Comparison of ENCODE assay signal across 1 cellular context in the genomic region with DNA sequence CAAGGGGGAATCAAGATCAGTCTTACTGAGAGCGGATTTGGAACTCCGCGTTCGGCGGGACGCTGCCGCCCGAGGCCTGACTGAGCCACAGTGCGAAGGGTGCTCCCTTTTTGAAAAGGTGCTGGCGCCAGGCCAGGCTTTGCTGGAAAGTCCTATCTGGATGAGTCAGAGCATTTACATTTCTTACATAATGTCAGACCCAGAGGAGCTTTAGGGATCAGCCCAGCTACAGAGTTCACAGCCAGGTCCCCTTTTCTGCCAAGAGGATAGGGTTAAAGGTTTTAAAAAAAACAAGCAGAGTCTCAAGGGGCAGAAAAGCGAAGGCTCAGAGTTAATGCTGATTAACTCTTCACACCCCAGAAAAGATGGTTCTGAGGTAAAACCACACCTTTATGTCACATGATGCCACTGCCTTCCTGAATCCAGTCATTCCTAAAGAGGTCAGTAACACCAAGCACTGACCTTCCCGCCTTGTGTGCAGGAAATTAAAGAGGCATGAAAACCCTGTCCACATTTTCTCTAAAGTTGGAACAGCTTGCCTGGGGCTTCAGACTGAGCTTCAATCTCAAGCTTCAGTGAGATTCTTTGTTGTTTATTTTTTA.
TF ChIP-seq lines count a peak whose summit lies in the region.

No MANE protein-coding gene starts in this region.

TF ChIP-seq in HepG2, 621 proteins besides CTCF, POLR2A, EP300 and RAD21 (continued from another document and continues in another):
- TF ChIP-seq, protein P1, sequence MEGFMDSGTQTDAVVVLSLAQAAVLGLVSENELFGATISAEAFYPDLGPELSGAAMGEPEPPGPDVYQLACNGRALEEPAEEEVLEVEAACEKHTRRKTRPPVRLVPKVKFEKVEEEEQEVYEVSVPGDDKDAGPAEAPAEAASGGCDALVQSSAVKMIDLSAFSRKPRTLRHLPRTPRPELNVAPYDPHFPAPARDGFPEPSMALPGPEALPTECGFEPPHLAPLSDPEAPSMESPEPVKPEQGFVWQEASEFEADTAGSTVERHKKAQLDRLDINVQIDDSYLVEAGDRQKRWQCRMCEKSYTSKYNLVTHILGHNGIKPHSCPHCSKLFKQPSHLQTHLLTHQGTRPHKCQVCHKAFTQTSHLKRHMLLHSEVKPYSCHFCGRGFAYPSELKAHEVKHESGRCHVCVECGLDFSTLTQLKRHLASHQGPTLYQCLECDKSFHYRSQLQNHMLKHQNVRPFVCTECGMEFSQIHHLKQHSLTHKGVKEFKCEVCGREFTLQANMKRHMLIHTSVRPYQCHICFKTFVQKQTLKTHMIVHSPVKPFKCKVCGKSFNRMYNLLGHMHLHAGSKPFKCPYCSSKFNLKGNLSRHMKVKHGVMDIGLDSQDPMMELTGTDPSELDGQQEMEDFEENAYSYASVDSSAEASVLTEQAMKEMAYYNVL (CRISPR knock-in tag; IDR thresholded peaks at IDR 0.05; ENCODE audit: borderline replicate concordance): no peak
- TF ChIP-seq GATAD1 (CRISPR knock-in tag; IDR thresholded peaks at IDR 0.05): 0 out of 2 replicates have a peak, but pooled peaks have one; percentile 34
- TF ChIP-seq GATA4 (IDR thresholded peaks at IDR 0.05; ENCODE audit: borderline replicate concordance, low read depth): no peak
- TF ChIP-seq, protein P2, sequence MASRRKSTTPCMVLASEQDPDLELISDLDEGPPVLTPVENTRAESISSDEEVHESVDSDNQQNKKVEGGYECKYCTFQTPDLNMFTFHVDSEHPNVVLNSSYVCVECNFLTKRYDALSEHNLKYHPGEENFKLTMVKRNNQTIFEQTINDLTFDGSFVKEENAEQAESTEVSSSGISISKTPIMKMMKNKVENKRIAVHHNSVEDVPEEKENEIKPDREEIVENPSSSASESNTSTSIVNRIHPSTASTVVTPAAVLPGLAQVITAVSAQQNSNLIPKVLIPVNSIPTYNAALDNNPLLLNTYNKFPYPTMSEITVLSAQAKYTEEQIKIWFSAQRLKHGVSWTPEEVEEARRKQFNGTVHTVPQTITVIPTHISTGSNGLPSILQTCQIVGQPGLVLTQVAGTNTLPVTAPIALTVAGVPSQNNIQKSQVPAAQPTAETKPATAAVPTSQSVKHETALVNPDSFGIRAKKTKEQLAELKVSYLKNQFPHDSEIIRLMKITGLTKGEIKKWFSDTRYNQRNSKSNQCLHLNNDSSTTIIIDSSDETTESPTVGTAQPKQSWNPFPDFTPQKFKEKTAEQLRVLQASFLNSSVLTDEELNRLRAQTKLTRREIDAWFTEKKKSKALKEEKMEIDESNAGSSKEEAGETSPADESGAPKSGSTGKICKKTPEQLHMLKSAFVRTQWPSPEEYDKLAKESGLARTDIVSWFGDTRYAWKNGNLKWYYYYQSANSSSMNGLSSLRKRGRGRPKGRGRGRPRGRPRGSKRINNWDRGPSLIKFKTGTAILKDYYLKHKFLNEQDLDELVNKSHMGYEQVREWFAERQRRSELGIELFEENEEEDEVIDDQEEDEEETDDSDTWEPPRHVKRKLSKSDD (CRISPR knock-in tag; IDR thresholded peaks at IDR 0.05; ENCODE audit: low read depth): no peak
- no peak for TF ChIP-seq KAT2B (IDR thresholded peaks at IDR 0.05; ENCODE audit: borderline replicate concordance, low read depth, low read length)
- no peak for TF ChIP-seq STAT5B (CRISPR knock-in tag; IDR thresholded peaks at IDR 0.05)
- TF ChIP-seq EED (CRISPR knock-in tag; IDR thresholded peaks at IDR 0.05): no peak
- TF ChIP-seq NCOA2 (CRISPR knock-in tag; IDR thresholded peaks at IDR 0.05): peak; percentile 36; the same call in 1 of the 2 replicates
- peak; percentile 64 for TF ChIP-seq TEAD3 (CRISPR knock-in tag; optimal IDR thresholded peaks at IDR 0.05; ENCODE audit: borderline replicate concordance)
- TF ChIP-seq, protein P3, sequence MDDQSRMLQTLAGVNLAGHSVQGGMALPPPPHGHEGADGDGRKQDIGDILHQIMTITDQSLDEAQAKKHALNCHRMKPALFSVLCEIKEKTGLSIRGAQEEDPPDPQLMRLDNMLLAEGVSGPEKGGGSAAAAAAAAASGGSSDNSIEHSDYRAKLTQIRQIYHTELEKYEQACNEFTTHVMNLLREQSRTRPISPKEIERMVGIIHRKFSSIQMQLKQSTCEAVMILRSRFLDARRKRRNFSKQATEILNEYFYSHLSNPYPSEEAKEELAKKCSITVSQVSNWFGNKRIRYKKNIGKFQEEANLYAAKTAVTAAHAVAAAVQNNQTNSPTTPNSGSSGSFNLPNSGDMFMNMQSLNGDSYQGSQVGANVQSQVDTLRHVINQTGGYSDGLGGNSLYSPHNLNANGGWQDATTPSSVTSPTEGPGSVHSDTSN (CRISPR knock-in tag; IDR thresholded peaks at IDR 0.05; ENCODE audit: borderline replicate concordance): no peak
- no peak for TF ChIP-seq ZFP36L2 (CRISPR knock-in tag; IDR thresholded peaks at IDR 0.05)
- no peak for TF ChIP-seq ZNF432 (CRISPR knock-in tag; IDR thresholded peaks at IDR 0.05; ENCODE audit: borderline replicate concordance)
- no peak for TF ChIP-seq SOX13 (IDR thresholded peaks at IDR 0.05)
- TF ChIP-seq SOX13 (CRISPR knock-in tag; conservative IDR thresholded peaks at IDR 0.05 in 1 of 2, IDR thresholded peaks at IDR 0.05 in 1 of 2): peak in 1 of 2 experiments; percentile 68; a peak in 1 of 4 replicates
- no peak for TF ChIP-seq ZBTB42 (CRISPR knock-in tag; IDR thresholded peaks at IDR 0.05)
- TF ChIP-seq THAP11 (CRISPR knock-in tag; IDR thresholded peaks at IDR 0.05): no peak
- TF ChIP-seq BCL6 (CRISPR knock-in tag; IDR thresholded peaks at IDR 0.05): peak; percentile 99
- no peak for TF ChIP-seq IRX3 (CRISPR knock-in tag; IDR thresholded peaks at IDR 0.05; ENCODE audit: borderline replicate concordance, low read depth)
- TF ChIP-seq ZNF709 (CRISPR knock-in tag; IDR thresholded peaks at IDR 0.05): no peak
- TF ChIP-seq ZMYM3 (CRISPR knock-in tag; IDR thresholded peaks at IDR 0.05): no peak
- no peak for TF ChIP-seq MXI1 (IDR thresholded peaks at IDR 0.05; ENCODE audit: borderline replicate concordance, low read depth, low read length)
- TF ChIP-seq, protein P4, sequence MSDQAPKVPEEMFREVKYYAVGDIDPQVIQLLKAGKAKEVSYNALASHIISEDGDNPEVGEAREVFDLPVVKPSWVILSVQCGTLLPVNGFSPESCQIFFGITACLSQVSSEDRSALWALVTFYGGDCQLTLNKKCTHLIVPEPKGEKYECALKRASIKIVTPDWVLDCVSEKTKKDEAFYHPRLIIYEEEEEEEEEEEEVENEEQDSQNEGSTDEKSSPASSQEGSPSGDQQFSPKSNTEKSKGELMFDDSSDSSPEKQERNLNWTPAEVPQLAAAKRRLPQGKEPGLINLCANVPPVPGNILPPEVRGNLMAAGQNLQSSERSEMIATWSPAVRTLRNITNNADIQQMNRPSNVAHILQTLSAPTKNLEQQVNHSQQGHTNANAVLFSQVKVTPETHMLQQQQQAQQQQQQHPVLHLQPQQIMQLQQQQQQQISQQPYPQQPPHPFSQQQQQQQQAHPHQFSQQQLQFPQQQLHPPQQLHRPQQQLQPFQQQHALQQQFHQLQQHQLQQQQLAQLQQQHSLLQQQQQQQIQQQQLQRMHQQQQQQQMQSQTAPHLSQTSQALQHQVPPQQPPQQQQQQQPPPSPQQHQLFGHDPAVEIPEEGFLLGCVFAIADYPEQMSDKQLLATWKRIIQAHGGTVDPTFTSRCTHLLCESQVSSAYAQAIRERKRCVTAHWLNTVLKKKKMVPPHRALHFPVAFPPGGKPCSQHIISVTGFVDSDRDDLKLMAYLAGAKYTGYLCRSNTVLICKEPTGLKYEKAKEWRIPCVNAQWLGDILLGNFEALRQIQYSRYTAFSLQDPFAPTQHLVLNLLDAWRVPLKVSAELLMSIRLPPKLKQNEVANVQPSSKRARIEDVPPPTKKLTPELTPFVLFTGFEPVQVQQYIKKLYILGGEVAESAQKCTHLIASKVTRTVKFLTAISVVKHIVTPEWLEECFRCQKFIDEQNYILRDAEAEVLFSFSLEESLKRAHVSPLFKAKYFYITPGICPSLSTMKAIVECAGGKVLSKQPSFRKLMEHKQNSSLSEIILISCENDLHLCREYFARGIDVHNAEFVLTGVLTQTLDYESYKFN (CRISPR knock-in tag; conservative IDR thresholded peaks at IDR 0.05): peak; percentile 58
- TF ChIP-seq, protein P5, sequence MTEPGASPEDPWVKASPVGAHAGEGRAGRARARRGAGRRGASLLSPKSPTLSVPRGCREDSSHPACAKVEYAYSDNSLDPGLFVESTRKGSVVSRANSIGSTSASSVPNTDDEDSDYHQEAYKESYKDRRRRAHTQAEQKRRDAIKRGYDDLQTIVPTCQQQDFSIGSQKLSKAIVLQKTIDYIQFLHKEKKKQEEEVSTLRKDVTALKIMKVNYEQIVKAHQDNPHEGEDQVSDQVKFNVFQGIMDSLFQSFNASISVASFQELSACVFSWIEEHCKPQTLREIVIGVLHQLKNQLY (CRISPR knock-in tag; IDR thresholded peaks at IDR 0.05): no peak
- no peak for TF ChIP-seq ETV6 (CRISPR knock-in tag; conservative IDR thresholded peaks at IDR 0.05)
- TF ChIP-seq PRMT3 (CRISPR knock-in tag; IDR thresholded peaks at IDR 0.05; ENCODE audit: borderline replicate concordance, low read depth): no peak
- no peak for TF ChIP-seq ZNF775 (CRISPR knock-in tag; IDR thresholded peaks at IDR 0.05; ENCODE audit: borderline replicate concordance)
- no peak for TF ChIP-seq CHD4 (IDR thresholded peaks at IDR 0.05; ENCODE audit: borderline replicate concordance, low read length)
- TF ChIP-seq, protein P6, sequence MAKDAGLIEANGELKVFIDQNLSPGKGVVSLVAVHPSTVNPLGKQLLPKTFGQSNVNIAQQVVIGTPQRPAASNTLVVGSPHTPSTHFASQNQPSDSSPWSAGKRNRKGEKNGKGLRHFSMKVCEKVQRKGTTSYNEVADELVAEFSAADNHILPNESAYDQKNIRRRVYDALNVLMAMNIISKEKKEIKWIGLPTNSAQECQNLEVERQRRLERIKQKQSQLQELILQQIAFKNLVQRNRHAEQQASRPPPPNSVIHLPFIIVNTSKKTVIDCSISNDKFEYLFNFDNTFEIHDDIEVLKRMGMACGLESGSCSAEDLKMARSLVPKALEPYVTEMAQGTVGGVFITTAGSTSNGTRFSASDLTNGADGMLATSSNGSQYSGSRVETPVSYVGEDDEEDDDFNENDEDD (CRISPR knock-in tag; IDR thresholded peaks at IDR 0.05; ENCODE audit: borderline replicate concordance): peak; percentile 24; the same call in 1 of the 2 replicates
- TF ChIP-seq KDM6A (CRISPR knock-in tag; IDR thresholded peaks at IDR 0.05; ENCODE audit: low read depth): no peak
- TF ChIP-seq HNF4A (CRISPR knock-in tag; IDR thresholded peaks at IDR 0.05): no peak; the same call in 1 of the 2 replicates
- TF ChIP-seq ZNF484 (CRISPR knock-in tag; IDR thresholded peaks at IDR 0.05; ENCODE audit: borderline replicate concordance, low read depth): no peak
- TF ChIP-seq SIX4 (CRISPR knock-in tag; IDR thresholded peaks at IDR 0.05): no peak
- TF ChIP-seq NFE2 (CRISPR knock-in tag; IDR thresholded peaks at IDR 0.05): no peak
- no peak for TF ChIP-seq U2AF1 (optimal IDR thresholded peaks at IDR 0.05; ENCODE audit: low read depth, low read length)
- TF ChIP-seq ZNF33B (CRISPR knock-in tag; IDR thresholded peaks at IDR 0.05): no peak
- TF ChIP-seq POGZ (CRISPR knock-in tag; IDR thresholded peaks at IDR 0.05): no peak
- TF ChIP-seq, protein P7, sequence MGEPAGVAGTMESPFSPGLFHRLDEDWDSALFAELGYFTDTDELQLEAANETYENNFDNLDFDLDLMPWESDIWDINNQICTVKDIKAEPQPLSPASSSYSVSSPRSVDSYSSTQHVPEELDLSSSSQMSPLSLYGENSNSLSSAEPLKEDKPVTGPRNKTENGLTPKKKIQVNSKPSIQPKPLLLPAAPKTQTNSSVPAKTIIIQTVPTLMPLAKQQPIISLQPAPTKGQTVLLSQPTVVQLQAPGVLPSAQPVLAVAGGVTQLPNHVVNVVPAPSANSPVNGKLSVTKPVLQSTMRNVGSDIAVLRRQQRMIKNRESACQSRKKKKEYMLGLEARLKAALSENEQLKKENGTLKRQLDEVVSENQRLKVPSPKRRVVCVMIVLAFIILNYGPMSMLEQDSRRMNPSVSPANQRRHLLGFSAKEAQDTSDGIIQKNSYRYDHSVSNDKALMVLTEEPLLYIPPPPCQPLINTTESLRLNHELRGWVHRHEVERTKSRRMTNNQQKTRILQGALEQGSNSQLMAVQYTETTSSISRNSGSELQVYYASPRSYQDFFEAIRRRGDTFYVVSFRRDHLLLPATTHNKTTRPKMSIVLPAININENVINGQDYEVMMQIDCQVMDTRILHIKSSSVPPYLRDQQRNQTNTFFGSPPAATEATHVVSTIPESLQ (CRISPR knock-in tag; conservative IDR thresholded peaks at IDR 0.05): no peak
- no peak for TF ChIP-seq KLF15 (CRISPR knock-in tag; IDR thresholded peaks at IDR 0.05; ENCODE audit: borderline replicate concordance)
- no peak for TF ChIP-seq ZNF180 (CRISPR knock-in tag; IDR thresholded peaks at IDR 0.05; ENCODE audit: borderline replicate concordance, low read depth)
- TF ChIP-seq ZSCAN21 (CRISPR knock-in tag; IDR thresholded peaks at IDR 0.05; ENCODE audit: borderline replicate concordance): no peak
- TF ChIP-seq, protein P8, sequence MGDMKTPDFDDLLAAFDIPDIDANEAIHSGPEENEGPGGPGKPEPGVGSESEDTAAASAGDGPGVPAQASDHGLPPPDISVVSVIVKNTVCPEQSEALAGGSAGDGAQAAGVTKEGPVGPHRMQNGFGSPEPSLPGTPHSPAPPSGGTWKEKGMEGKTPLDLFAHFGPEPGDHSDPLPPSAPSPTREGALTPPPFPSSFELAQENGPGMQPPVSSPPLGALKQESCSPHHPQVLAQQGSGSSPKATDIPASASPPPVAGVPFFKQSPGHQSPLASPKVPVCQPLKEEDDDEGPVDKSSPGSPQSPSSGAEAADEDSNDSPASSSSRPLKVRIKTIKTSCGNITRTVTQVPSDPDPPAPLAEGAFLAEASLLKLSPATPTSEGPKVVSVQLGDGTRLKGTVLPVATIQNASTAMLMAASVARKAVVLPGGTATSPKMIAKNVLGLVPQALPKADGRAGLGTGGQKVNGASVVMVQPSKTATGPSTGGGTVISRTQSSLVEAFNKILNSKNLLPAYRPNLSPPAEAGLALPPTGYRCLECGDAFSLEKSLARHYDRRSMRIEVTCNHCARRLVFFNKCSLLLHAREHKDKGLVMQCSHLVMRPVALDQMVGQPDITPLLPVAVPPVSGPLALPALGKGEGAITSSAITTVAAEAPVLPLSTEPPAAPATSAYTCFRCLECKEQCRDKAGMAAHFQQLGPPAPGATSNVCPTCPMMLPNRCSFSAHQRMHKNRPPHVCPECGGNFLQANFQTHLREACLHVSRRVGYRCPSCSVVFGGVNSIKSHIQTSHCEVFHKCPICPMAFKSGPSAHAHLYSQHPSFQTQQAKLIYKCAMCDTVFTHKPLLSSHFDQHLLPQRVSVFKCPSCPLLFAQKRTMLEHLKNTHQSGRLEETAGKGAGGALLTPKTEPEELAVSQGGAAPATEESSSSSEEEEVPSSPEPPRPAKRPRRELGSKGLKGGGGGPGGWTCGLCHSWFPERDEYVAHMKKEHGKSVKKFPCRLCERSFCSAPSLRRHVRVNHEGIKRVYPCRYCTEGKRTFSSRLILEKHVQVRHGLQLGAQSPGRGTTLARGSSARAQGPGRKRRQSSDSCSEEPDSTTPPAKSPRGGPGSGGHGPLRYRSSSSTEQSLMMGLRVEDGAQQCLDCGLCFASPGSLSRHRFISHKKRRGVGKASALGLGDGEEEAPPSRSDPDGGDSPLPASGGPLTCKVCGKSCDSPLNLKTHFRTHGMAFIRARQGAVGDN (CRISPR knock-in tag; IDR thresholded peaks at IDR 0.05): peak; percentile 60
- no peak for TF ChIP-seq ZBTB1 (CRISPR knock-in tag; IDR thresholded peaks at IDR 0.05; ENCODE audit: borderline replicate concordance)
- TF ChIP-seq ZNF207 (IDR thresholded peaks at IDR 0.05; ENCODE audit: borderline replicate concordance): no peak
- TF ChIP-seq ARHGAP35 (CRISPR knock-in tag; IDR thresholded peaks at IDR 0.05; ENCODE audit: borderline replicate concordance): no peak
